29 cellular contexts compared by ENCODE assay signal in the genomic region with DNA sequence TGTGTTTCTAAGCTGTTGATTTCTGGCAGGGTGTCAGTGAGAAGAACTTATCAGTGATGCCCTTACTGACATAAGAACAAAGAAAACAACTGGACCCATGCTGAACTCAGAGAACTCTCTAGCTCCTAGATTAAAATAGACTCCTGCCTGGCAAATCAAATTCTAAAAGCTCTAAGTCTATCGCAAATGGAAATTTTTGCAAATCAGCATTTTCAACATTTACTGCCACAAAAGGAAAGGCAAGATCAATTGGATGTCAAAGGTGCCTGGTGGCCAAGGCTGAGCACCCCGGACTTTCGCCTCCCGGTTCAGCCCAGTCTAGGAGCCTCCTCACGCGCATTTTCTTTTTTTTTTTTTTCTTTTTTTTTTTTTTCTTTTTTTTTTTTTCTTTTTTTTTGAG.
"Had no signal": no experiment of that assay in that cellular context is flagged by ENCODE, and none has a peak within 500 bp of the region (broad histone marks: within the 10 kb centered on the region; RNA-seq: fewer than 3 reads in every experiment).

No MANE protein-coding gene starts in this region.

- H3K4me3 ChIP-seq: neural progenitor cell, pancreas, psoas muscle, skin epidermis, smooth muscle cell, spleen, suprapubic skin, thoracic aorta, thyroid gland, tibial nerve, upper lobe of left lung, vagina had no signal

- H3K36me3 ChIP-seq: neural progenitor cell, pancreas, spleen, suprapubic skin, thoracic aorta, thyroid gland, tibial nerve, upper lobe of left lung, vagina had no signal

- H3K9ac ChIP-seq: neural progenitor cell had no signal

- H2AFZ ChIP-seq: neural progenitor cell had no signal

- H3K4me2 ChIP-seq: neural progenitor cell, smooth muscle cell had no signal

- H3K27me3 ChIP-seq: neural progenitor cell, pancreas, spleen, thyroid gland, tibial nerve, upper lobe of left lung, vagina had no signal

- H3K9me3 ChIP-seq: pancreas, psoas muscle, suprapubic skin, thoracic aorta, thyroid gland, upper lobe of left lung, vagina had no signal

- FAIRE-seq: pancreas, urothelium cell line had no signal

- H3K4me1 ChIP-seq: pancreas, psoas muscle, spleen, suprapubic skin, thyroid gland, tibial nerve, upper lobe of left lung, vagina had no signal

- ATAC-seq: naive thymus-derived CD4-positive, alpha-beta T cell; natural killer cell; pancreas; psoas muscle; right cardiac atrium; sciatic nerve; stimulated activated memory B cell treated with anti-CD40 and anti-IgM and Interleukin-4, amounts not matched to agents 10 μg/mL and 1 μg/mL and 100 μg/mL, for 72 hours; stimulated activated naive CD8-positive, alpha-beta T cell treated with anti-CD3 and anti-CD28 coated beads, Interleukin-15, amount 100 ng/mL, for 72 hours; stimulated activated naive CD8-positive, alpha-beta T cell treated with anti-CD3 and anti-CD28 coated beads, Interleukin-15, Interleukin-2, amounts not matched to agents 100 U/mL and 50 U/mL, for 24 hours had no signal

- DNase-seq: naive thymus-derived CD4-positive, alpha-beta T cell; natural killer cell; occipital lobe; pancreas; psoas muscle; right cardiac atrium; spleen; stimulated activated CD4-positive, alpha-beta T cell treated with anti-CD3 and anti-CD28 coated beads, Interleukin-12 subunit alpha, Interleukin-12 subunit beta, amount 100 ng/mL, for 4 hours; stimulated activated CD4-positive, alpha-beta T cell treated with anti-CD3 and anti-CD28 coated beads, Interleukin-1b, Interleukin-23, amount 100 ng/mL, for 48 hours; stimulated activated CD4-positive, alpha-beta T cell treated with anti-CD3 and anti-CD28 coated beads, Interleukin-4, amount 100 ng/mL, for 1 hour; stimulated activated CD4-positive, alpha-beta T cell treated with anti-CD3 and anti-CD28 coated beads, Interleukin-4, amount 100 ng/mL, for 4 hours; stimulated activated CD8-positive, alpha-beta memory T cell treated with anti-CD3 and anti-CD28 coated beads, Interleukin-4, amount 100 ng/mL, for 48 hours; stimulated activated naive CD4-positive, alpha-beta T cell; stimulated activated naive CD8-positive, alpha-beta T cell treated with anti-CD3 and anti-CD28 coated beads, Interleukin-15, amount 100 ng/mL, for 72 hours; stimulated activated naive CD8-positive, alpha-beta T cell treated with anti-CD3 and anti-CD28 coated beads, Interleukin-15, Interleukin-2, amounts not matched to agents 100 U/mL and 50 U/mL, for 24 hours; substantia nigra; thyroid gland; trophoblast cell; upper lobe of left lung had no signal

- H3K27ac ChIP-seq: neural progenitor cell, pancreas, psoas muscle, skin epidermis, spleen, suprapubic skin, thoracic aorta, thyroid gland, tibial nerve, upper lobe of left lung, vagina had no signal
